26 cellular contexts compared by ENCODE assay signal in genomic region chr4:35164063-35164462, GRCh38.
"Had no signal": no experiment of that assay in that cellular context is flagged by ENCODE, and none has a peak within 500 bp of the region (broad histone marks: within the 10 kb centered on the region; RNA-seq: fewer than 3 reads in every experiment).

No MANE protein-coding gene starts in this region.

- H3K4me3 ChIP-seq: coronary artery, dorsolateral prefrontal cortex had no signal

- H3K27ac ChIP-seq: brain microvascular endothelial cell, coronary artery, dorsolateral prefrontal cortex had no signal

- DNase-seq: activated CD4-positive, alpha-beta memory T cell treated with anti-CD3 and anti-CD28 coated beads, Interleukin-2, amount 10 ng/mL, durations not matched to agents 7 days and 5 days; activated CD4-positive, alpha-beta T cell treated with anti-CD3 and anti-CD28 coated beads for 4 hours; activated CD4-positive, alpha-beta T cell treated with anti-CD3 and anti-CD28 coated beads, Interleukin-2, amount 10 ng/mL, durations not matched to agents 7 days and 5 days; activated CD4-positive, alpha-beta T cell treated with anti-CD3 and anti-CD28 coated beads, Interleukin-2, amount 50 U/mL, for 4 hours; activated CD4-positive, CD25-positive, alpha-beta regulatory T cell; activated CD4-positive, CD25-positive, alpha-beta regulatory T cell treated with anti-CD3 and anti-CD28 coated beads, Interleukin-2, amount 50 U/mL, for 72 hours; activated CD8-positive, alpha-beta memory T cell treated with anti-CD3 and anti-CD28 coated beads, Interleukin-2, amount 50 U/mL, for 48 hours; activated gamma-delta T cell; activated naive CD4-positive, alpha-beta T cell; activated naive CD4-positive, alpha-beta T cell treated with anti-CD3 and anti-CD28 coated beads, Interleukin-2, amount 10 ng/mL, durations not matched to agents 7 days and 5 days; activated naive CD8-positive, alpha-beta T cell treated with anti-CD3 and anti-CD28 coated beads, Interleukin-2, amount 10 ng/mL, durations not matched to agents 7 days and 5 days; activated T-cell treated with anti-CD3 and anti-CD28 coated beads for 4 hours; activated T-cell treated with anti-CD3 and anti-CD28 coated beads, Interleukin-2, amount 50 U/mL, for 24 hours; activated T-cell treated with anti-CD3 and anti-CD28 coated beads, Interleukin-2, amount 50 U/mL, for 72 hours; amniotic stem cell; anterior cingulate cortex; brain microvascular endothelial cell; dorsolateral prefrontal cortex; effector memory CD4-positive, alpha-beta T cell; endodermal cell; foreskin fibroblast; head of caudate nucleus; hippocampal formation had no signal

- H3K27me3 ChIP-seq: brain microvascular endothelial cell, dorsolateral prefrontal cortex had no signal

- ATAC-seq: activated naive CD4-positive, alpha-beta T cell treated with anti-CD3 and anti-CD28 coated beads, Interleukin-2, amount 50 U/mL, for 72 hours; activated T-cell treated with anti-CD3 and anti-CD28 coated beads, Interleukin-2, amount 50 U/mL, for 72 hours; esophagus mucosa had no signal

- H3K36me3 ChIP-seq: brain microvascular endothelial cell had no signal
